Comparison of ENCODE assay signal across 8 cellular contexts in the genomic region with DNA sequence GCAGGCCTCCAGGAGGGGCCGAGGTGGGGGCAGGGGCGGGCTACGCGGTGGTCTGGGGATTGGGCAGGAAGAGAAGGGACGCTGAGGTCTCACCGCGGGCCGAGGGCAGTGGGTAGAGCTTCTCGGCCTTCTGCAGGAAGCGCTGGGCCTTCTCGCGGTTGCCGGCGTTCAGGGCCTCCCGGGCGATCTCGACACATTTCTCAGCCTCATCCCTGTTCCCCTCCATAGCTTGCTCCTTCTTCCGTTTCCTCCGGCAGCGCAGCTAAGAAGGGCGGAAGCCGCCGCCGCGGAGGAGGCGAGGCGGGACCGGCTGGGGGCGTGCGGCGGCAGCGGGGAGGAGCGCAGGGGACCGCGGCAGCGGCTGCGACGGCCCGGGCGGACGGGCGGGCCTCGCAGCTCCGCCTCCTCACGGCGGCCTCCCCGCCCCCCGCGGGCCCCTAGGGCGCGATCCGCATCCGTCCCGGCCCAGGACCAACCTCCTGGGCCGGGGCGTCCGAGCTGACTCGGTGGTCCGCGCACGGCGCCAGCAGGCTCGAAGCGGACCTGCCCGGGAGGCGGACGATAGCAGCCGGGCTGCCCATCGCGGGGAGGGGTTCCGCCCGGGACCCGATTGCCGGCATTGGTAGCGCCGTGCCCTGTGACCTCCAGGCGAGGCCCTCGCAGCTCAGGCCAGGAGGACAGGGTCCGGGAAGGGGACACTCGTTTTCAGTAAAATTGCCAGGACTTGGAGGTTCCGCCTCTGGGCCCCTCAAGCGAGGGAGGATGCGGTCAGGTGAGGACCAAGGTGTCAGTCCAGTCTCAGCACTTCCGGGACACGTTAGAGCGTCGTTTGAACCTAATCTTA. TPM values are rescaled to one million over a fixed set of nuclear protein-coding genes. Genes with fewer than 3 reads are reported as not detected.
A peak's percentile ranks its signal among the peaks of the same experiment; 100 is the strongest.
DNase-seq lines count a peak whose midpoint lies in the region; ATAC-seq and TF ChIP-seq lines count a peak whose summit lies in the region.

A gene (minus strand): TSS at position 273 of the 844 bp plus-strand sequence. CDS start 47 bp downstream, at position 226.

- peak within 1 kb of the TSS; percentile 89 for H3K4ac ChIP-seq in IMR-90 (ENCODE audit: low read depth, low read length)

- H4K91ac ChIP-seq in IMR-90 (ENCODE audit: insufficient read depth, low read depth, low read length): peak within 1 kb of the TSS; percentile 86

- peak within 1 kb of the TSS; percentile 86 for H3K27ac ChIP-seq in IMR-90 (ENCODE audit: insufficient read depth, low read length)
- H3K27ac ChIP-seq in foreskin keratinocyte: peak within 1 kb of the TSS; percentile 67
- H3K27ac ChIP-seq in subcutaneous abdominal adipose tissue (ENCODE audit: low read depth, low read length): peak within 1 kb of the TSS; percentile 83

- intact Hi-C loops in IMR-90 (cut with micrococcal nuclease): loop anchor here (5.0 kb wide), 3 partner anchors 114 to 189 kb away; no protein-coding TSS in a partner anchor

- no peak for TF ChIP-seq CTCF in IMR-90 (conservative IDR thresholded peaks at IDR 0.05; ENCODE audit: low read depth, low read length)
- TF ChIP-seq CTCF in foreskin keratinocyte (conservative IDR thresholded peaks at IDR 0.05): no peak

- dilution Hi-C loops in IMR-90 (cut with HindIII; ENCODE audit: low sequenced_read_pairs, unreplicated experiment): no loop called here

- H3K14ac ChIP-seq in IMR-90 (replicated peaks; ENCODE audit: low read depth, low read length): peak within 1 kb of the TSS; percentile 94

- POLR2A ChIA-PET in IMR-90 (lab: Charles Lee; ENCODE audit: unreplicated experiment): interaction anchor here (0.7 to 1.1 kb wide), 2 partner anchors 51 to 52 kb away, joined by 3 read pairs; a partner anchor contains a TSS

- H3K9me3 ChIP-seq in IMR-90 (ENCODE audit: control insufficient read depth, insufficient read depth, low read length) (no peaks in the 10 kb centered on the region), neuron (ENCODE audit: low read length) (no peaks in the 10 kb centered on the region), subcutaneous abdominal adipose tissue (ENCODE audit: control insufficient read depth in 5 of 5, low read length in 5 of 5) (no peaks in the 10 kb centered on the region)

- no peak within 1 kb of the TSS for H2BK120ac ChIP-seq in IMR-90 (ENCODE audit: low read depth, low read length)

- H2BK5ac ChIP-seq in IMR-90 (ENCODE audit: low read depth, low read length, poor library complexity, severe bottlenecking): peak within 1 kb of the TSS; percentile 70

- 0% methylated on average over 32 of the region's 87 CpGs; no CpG with 5 or more reads in 1 of the 2 experiments for WGBS in IMR-90 (ENCODE audit: extremely low coverage in 2 of 2, insufficient read length in 1 of 2), 2 experiments

- no TSS peak for BruUV-seq in IMR-90 (replicated peaks; lab: Mats Ljungman, UMichigan)

- peak within 1 kb of the TSS; percentile 84 for H2AK9ac ChIP-seq in IMR-90 (replicated peaks; ENCODE audit: low read depth, low read length, poor library complexity)

- peak within 1 kb of the TSS; percentile 100 for H3K9ac ChIP-seq in IMR-90 (ENCODE audit: low read depth, low read length)
- H3K9ac ChIP-seq in subcutaneous abdominal adipose tissue (ENCODE audit: low read length in 5 of 5): peak within 1 kb of the TSS; percentile 68 to 92 (median 86)

- CTCF ChIA-PET in IMR-90 (lab: Yijun Ruan, JAX): interaction anchor here (0.6 to 0.7 kb wide), 2 partner anchors 62 to 953 kb away, joined by 3 read pairs; no protein-coding TSS in a partner anchor

- peak within 1 kb of the TSS; percentile 92 for H4K5ac ChIP-seq in IMR-90 (ENCODE audit: low read depth, low read length)

- peak within 1 kb of the TSS; percentile 100 for H3K4me3 ChIP-seq in IMR-90 (ENCODE audit: insufficient read depth, low read depth, low read length)
- H3K4me3 ChIP-seq in neuron (ENCODE audit: low read length): peak within 1 kb of the TSS; percentile 83
- H3K4me3 ChIP-seq in subcutaneous abdominal adipose tissue (ENCODE audit: low read depth in 1 of 5, low read length in 5 of 5): peak within 1 kb of the TSS; percentile 67 to 89 (median 86)

- H2AK5ac ChIP-seq in IMR-90 (ENCODE audit: low read depth, low read length): peak within 1 kb of the TSS; percentile 57; the same call in 1 of the 2 replicates

- H3K27me3 ChIP-seq in IMR-90 (ENCODE audit: control insufficient read depth, insufficient read depth, low read length): no peaks in the 10 kb centered on the region
- no peaks in the 10 kb centered on the region for H3K27me3 ChIP-seq in foreskin keratinocyte
- H3K27me3 ChIP-seq in neuron (ENCODE audit: insufficient read depth, low read length): no peaks in the 10 kb centered on the region
- no peaks in the 10 kb centered on the region for H3K27me3 ChIP-seq in subcutaneous abdominal adipose tissue (ENCODE audit: control insufficient read depth in 5 of 5, insufficient read depth in 4 of 5, low read length in 5 of 5)

- TF ChIP-seq POLR2A in IMR-90 (IDR thresholded peaks at IDR 0.05; ENCODE audit: low read depth, low read length): peak; percentile 41; the same call in 1 of the 2 replicates

- H2AFZ ChIP-seq in IMR-90 (replicated peaks; ENCODE audit: low read length, poor library complexity): peak within 1 kb of the TSS; percentile 95
- no peak within 1 kb of the TSS for H2AFZ ChIP-seq in neuron (ENCODE audit: low read depth, low read length)

- peak within 1 kb of the TSS; percentile 98 for H3K23ac ChIP-seq in IMR-90 (ENCODE audit: low read depth, low read length)

- peak; percentile 32 for ATAC-seq in GM21447 (IDR thresholded peaks at IDR 0.05; ENCODE audit: unreplicated experiment)
- ATAC-seq in IMR-90 (ENCODE audit: low read depth): peak; percentile 69
- ATAC-seq in foreskin keratinocyte: peak; percentile 41

- peak; percentile 46 for DNase-seq in DMS153 (lab: John Stamatoyannopoulos, UW)
- DNase-seq in IMR-90: peak; percentile 69
- DNase-seq in SIG-M5 treated with dmso at 0.1 percent for 504 hours (lab: John Stamatoyannopoulos, UW; ENCODE audit: unreplicated experiment): peak; percentile 74
- peak; percentile 78 for DNase-seq in activated gamma-delta T cell (lab: John Stamatoyannopoulos, UW)
- DNase-seq in foreskin keratinocyte: peak in 1 of 2 donors; percentile 62

- H3K4me1 ChIP-seq in IMR-90 (ENCODE audit: control insufficient read depth, insufficient read depth, low read length) (peaks cover 4% of the 10 kb centered on the region; the same call in 1 of the 2 replicates), foreskin keratinocyte (peaks cover 16% of the 10 kb centered on the region), neuron (ENCODE audit: insufficient read depth, low read length) (peaks cover 36% of the 10 kb centered on the region), subcutaneous abdominal adipose tissue (ENCODE audit: control insufficient read depth in 5 of 5, insufficient read depth in 5 of 5, low read length in 5 of 5) (peaks cover 10 to 46% (median 36%) of the 10 kb centered on the region in 5 donors)

- peak within 1 kb of the TSS; percentile 76 for H3K56ac ChIP-seq in IMR-90 (ENCODE audit: extremely low read depth, insufficient read depth, low read length)

- peak within 1 kb of the TSS; percentile 99 for H3K4me2 ChIP-seq in IMR-90 (ENCODE audit: low read depth, low read length)

- TF ChIP-seq RAD21 in IMR-90 (IDR thresholded peaks at IDR 0.05; ENCODE audit: low read length): no peak

- H2BK20ac ChIP-seq in IMR-90 (ENCODE audit: low read depth, low read length): 0 out of 2 replicates have a peak within 1 kb of the TSS, but pooled peaks have one; percentile 13

- in situ Hi-C loops in IMR-90 (cut with MboI; ENCODE audit: low sequenced_read_pairs): loop anchor here (10.0 kb wide), 1 partner anchor 382 kb away; a partner anchor contains a TSS

- H4K8ac ChIP-seq in IMR-90 (ENCODE audit: low read depth in 2 of 2, low read length in 2 of 2): peak within 1 kb of the TSS; percentile 70 to 92

- no peaks in the 10 kb centered on the region for H3K9me1 ChIP-seq in IMR-90 (ENCODE audit: insufficient read depth, low read length)

- peaks cover 12 to 35% of the 10 kb centered on the region in 2 experiments for H3K79me1 ChIP-seq in IMR-90 (ENCODE audit: low read depth in 1 of 2, low read length in 2 of 2)

- H3K36me3 ChIP-seq in IMR-90 (ENCODE audit: control insufficient read depth, insufficient read depth, low read length) (peaks cover 4% of the 10 kb centered on the region; the same call in 1 of the 2 replicates), neuron (ENCODE audit: insufficient read depth, low read length) (peaks cover 18% of the 10 kb centered on the region), subcutaneous abdominal adipose tissue (ENCODE audit: control insufficient read depth in 5 of 5, insufficient read depth in 5 of 5, low read length in 5 of 5) (no peaks in the 10 kb centered on the region)

- no peak within 1 kb of the TSS for H2BK15ac ChIP-seq in IMR-90 (ENCODE audit: low read depth, low read length)

- H3K18ac ChIP-seq in IMR-90 (ENCODE audit: low read depth, low read length): peak within 1 kb of the TSS; percentile 65

- H4K20me1 ChIP-seq in IMR-90 (ENCODE audit: insufficient read depth, low read length): peaks cover 22% of the 10 kb centered on the region

TF ChIP-seq in IMR-90, 13 proteins besides CTCF, POLR2A, EP300 and RAD21 (continues in another document):
- TF ChIP-seq CEBPB (IDR thresholded peaks at IDR 0.05; ENCODE audit: low read depth, low read length) (no peak), MAFK (IDR thresholded peaks at IDR 0.05; ENCODE audit: low read depth, low read length) (no peak), BHLHE40 (IDR thresholded peaks at IDR 0.05; ENCODE audit: low read depth, low read length) (no peak), FOS (IDR thresholded peaks at IDR 0.05; ENCODE audit: low read depth, low read length) (no peak), RCOR1 (IDR thresholded peaks at IDR 0.05; ENCODE audit: insufficient replicate concordance, low read length) (no peak), NFE2L2 (IDR thresholded peaks at IDR 0.05; ENCODE audit: low read depth, low read length) (no peak), RFX5 (IDR thresholded peaks at IDR 0.05; ENCODE audit: low read depth, low read length) (no peak)
- TF ChIP-seq, protein P1, sequence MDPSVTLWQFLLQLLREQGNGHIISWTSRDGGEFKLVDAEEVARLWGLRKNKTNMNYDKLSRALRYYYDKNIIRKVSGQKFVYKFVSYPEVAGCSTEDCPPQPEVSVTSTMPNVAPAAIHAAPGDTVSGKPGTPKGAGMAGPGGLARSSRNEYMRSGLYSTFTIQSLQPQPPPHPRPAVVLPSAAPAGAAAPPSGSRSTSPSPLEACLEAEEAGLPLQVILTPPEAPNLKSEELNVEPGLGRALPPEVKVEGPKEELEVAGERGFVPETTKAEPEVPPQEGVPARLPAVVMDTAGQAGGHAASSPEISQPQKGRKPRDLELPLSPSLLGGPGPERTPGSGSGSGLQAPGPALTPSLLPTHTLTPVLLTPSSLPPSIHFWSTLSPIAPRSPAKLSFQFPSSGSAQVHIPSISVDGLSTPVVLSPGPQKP (IDR thresholded peaks at IDR 0.05; ENCODE audit: borderline replicate concordance, low read depth, low read length): no peak

RNA-seq across cellular contexts. Expression of the gene that starts here (rescaled TPM):
- total RNA-seq in IMR-90 (2012; rRNA removed): 15.6 and 40.3 TPM in 2 replicates
- 12.9 and 14.8 TPM in 2 replicates for polyA plus RNA-seq in IMR-90 (2012; rRNA removed)
- 0.61 and 0.92 TPM in 2 replicates for polyA plus RNA-seq in IMR-90 (2012; cell fraction: cytosol; rRNA removed)
- polyA plus RNA-seq in IMR-90 (2012; cell fraction: nucleus; rRNA removed; ENCODE audit: low replicate concordance): 12.4 and 19.6 TPM in 2 replicates
- total RNA-seq in foreskin keratinocyte: 21.7 and 22.3 TPM in 2 replicates
- 4.0 and 5.4 TPM in 2 replicates for polyA plus RNA-seq in foreskin keratinocyte
